ENCODE assay signal across 18 cellular contexts in genomic region chr3:8532251-8532831, GRCh38. TPM values are rescaled to one million over a fixed set of nuclear protein-coding genes. Genes with fewer than 3 reads are reported as not detected.
DNase-seq lines count a peak whose midpoint lies in the region; ATAC-seq, FAIRE-seq and TF ChIP-seq lines count a peak whose summit lies in the region.
"Had no signal": no experiment of that assay in that cellular context is flagged by ENCODE, and none has a peak within 500 bp of the region (broad histone marks: within the 10 kb centered on the region; RNA-seq: fewer than 3 reads in every experiment).

No MANE protein-coding gene starts in this region.

- DNase-seq in A172 (ENCODE audit: low spot score) (peak; percentile 82), M059J (ENCODE audit: low read depth) (peak; percentile 43), fibroblast of the aortic adventitia (ENCODE audit: low read depth) (peak; percentile 64), omental fat pad (ENCODE audit: low spot score) (no peak), GM12891 (ENCODE audit: insufficient read length, low spot score) (no peak)
- no peak for DNase-seq in activated CD8-positive, alpha-beta T cell treated with anti-CD3 and anti-CD28 coated beads, Interleukin-2, amount 10 ng/mL, durations not matched to agents 7 days and 5 days
- DNase-seq in activated T-cell treated with anti-CD3 and anti-CD28 coated beads, Interleukin-2, amount 50 U/mL, for 72 hours = no peak
- DNase-seq: ACHN; activated CD4-positive, CD25-positive, alpha-beta regulatory T cell; activated T-cell treated with anti-CD3 and anti-CD28 coated beads, Interleukin-2, amount 50 U/mL, for 4 hours; body of pancreas; DMS79; immature natural killer cell; NCI-H1048; NCI-H526 treated with DMSO at 0.1 percent for 48 hours; stimulated activated CD4-positive, alpha-beta T cell treated with anti-CD3 and anti-CD28 coated beads, Interleukin-4, amount 100 ng/mL, for 4 hours had no signal

- H3K9me3 Mint-ChIP-seq in activated CD8-positive, alpha-beta T cell treated with anti-CD3 and anti-CD28 coated beads, Interleukin-2, amount 10 ng/mL, durations not matched to agents 7 days and 5 days (ENCODE audit: insufficient read depth) = no peaks in the 10 kb centered on the region
- no peaks in the 10 kb centered on the region for H3K9me3 Mint-ChIP-seq in activated T-cell treated with anti-CD3 and anti-CD28 coated beads, Interleukin-2, amount 50 U/mL, for 72 hours
- H3K9me3 Mint-ChIP-seq: activated T-cell treated with anti-CD3 and anti-CD28 coated beads, Interleukin-2, amount 50 U/mL, for 4 hours; immature natural killer cell had no signal

- no peak overlapping the region for H3K4me3 Mint-ChIP-seq in activated CD8-positive, alpha-beta T cell treated with anti-CD3 and anti-CD28 coated beads, Interleukin-2, amount 10 ng/mL, durations not matched to agents 7 days and 5 days
- no peak overlapping the region for H3K4me3 Mint-ChIP-seq in activated T-cell treated with anti-CD3 and anti-CD28 coated beads, Interleukin-2, amount 50 U/mL, for 72 hours
- H3K4me3 Mint-ChIP-seq: activated T-cell treated with anti-CD3 and anti-CD28 coated beads, Interleukin-2, amount 50 U/mL, for 4 hours; immature natural killer cell had no signal

- POLR2A ChIA-PET in activated CD8-positive, alpha-beta T cell treated with anti-CD3 and anti-CD28 coated beads, Interleukin-2, amount 10 ng/mL, durations not matched to agents 7 days and 5 days (lab: Charles Lee) = no interaction called here

- peaks cover 2% of the 10 kb centered on the region for H3K27me3 Mint-ChIP-seq in activated CD8-positive, alpha-beta T cell treated with anti-CD3 and anti-CD28 coated beads, Interleukin-2, amount 10 ng/mL, durations not matched to agents 7 days and 5 days (ENCODE audit: low read depth)
- no peaks in the 10 kb centered on the region for H3K27me3 Mint-ChIP-seq in activated T-cell treated with anti-CD3 and anti-CD28 coated beads, Interleukin-2, amount 50 U/mL, for 72 hours (ENCODE audit: low read depth)

- no peak for TF ChIP-seq CTCF in fibroblast of the aortic adventitia (IDR thresholded peaks at IDR 0.05; ENCODE audit: insufficient read depth, low read length)
- TF ChIP-seq CTCF in omental fat pad (IDR thresholded peaks at IDR 0.05) = no peak

- ATAC-seq in omental fat pad (ENCODE audit: low FRiP score) (peak; percentile 64), GM21576 (IDR thresholded peaks at IDR 0.05; ENCODE audit: unreplicated experiment) (no peak)
- no peak for ATAC-seq in activated CD8-positive, alpha-beta T cell treated with anti-CD3 and anti-CD28 coated beads, Interleukin-2, amount 10 ng/mL, durations not matched to agents 7 days and 5 days
- no peak for ATAC-seq in activated T-cell treated with anti-CD3 and anti-CD28 coated beads, Interleukin-2, amount 50 U/mL, for 72 hours (replicated peaks in 1 of 2)
- ATAC-seq: activated T-cell treated with anti-CD3 and anti-CD28 coated beads, Interleukin-2, amount 50 U/mL, for 4 hours; body of pancreas had no signal

- CTCF ChIA-PET in activated CD8-positive, alpha-beta T cell treated with anti-CD3 and anti-CD28 coated beads, Interleukin-2, amount 10 ng/mL, durations not matched to agents 7 days and 5 days (lab: Charles Lee) = no interaction called here

- H3K4me1 Mint-ChIP-seq in activated CD8-positive, alpha-beta T cell treated with anti-CD3 and anti-CD28 coated beads, Interleukin-2, amount 10 ng/mL, durations not matched to agents 7 days and 5 days (ENCODE audit: low read depth) = no peaks in the 10 kb centered on the region
- H3K4me1 Mint-ChIP-seq in activated T-cell treated with anti-CD3 and anti-CD28 coated beads, Interleukin-2, amount 50 U/mL, for 72 hours (ENCODE audit: low read depth) = no peaks in the 10 kb centered on the region
- H3K4me1 Mint-ChIP-seq: immature natural killer cell had no signal

- H3K27ac Mint-ChIP-seq in activated CD8-positive, alpha-beta T cell treated with anti-CD3 and anti-CD28 coated beads, Interleukin-2, amount 10 ng/mL, durations not matched to agents 7 days and 5 days = no peak overlapping the region
- H3K27ac Mint-ChIP-seq in activated T-cell treated with anti-CD3 and anti-CD28 coated beads, Interleukin-2, amount 50 U/mL, for 72 hours = no peak overlapping the region
- H3K27ac Mint-ChIP-seq: immature natural killer cell had no signal

- H3K36me3 Mint-ChIP-seq in activated CD8-positive, alpha-beta T cell treated with anti-CD3 and anti-CD28 coated beads, Interleukin-2, amount 10 ng/mL, durations not matched to agents 7 days and 5 days (ENCODE audit: low read depth) = no peaks in the 10 kb centered on the region
- H3K36me3 Mint-ChIP-seq in activated T-cell treated with anti-CD3 and anti-CD28 coated beads, Interleukin-2, amount 50 U/mL, for 72 hours (ENCODE audit: insufficient read depth in 2 of 2) = no peaks in the 10 kb centered on the region
- H3K36me3 Mint-ChIP-seq: immature natural killer cell had no signal

- TF ChIP-seq POLR2A in GM12891 (IDR thresholded peaks at IDR 0.05; ENCODE audit: low read depth, low read length) = no peak

- no peak overlapping the region for H3K4me3 ChIP-seq in fibroblast of the aortic adventitia (ENCODE audit: low read depth, low read length)
- H3K4me3 ChIP-seq: body of pancreas, SJSA1 had no signal

- no peak for FAIRE-seq in GM12891 (lab: Jason Lieb, UNC)

TF ChIP-seq in GM12891, 5 proteins besides CTCF, POLR2A, EP300 and RAD21:
- TF ChIP-seq POLR2AphosphoS5 (IDR thresholded peaks at IDR 0.05; ENCODE audit: low read depth, low read length) (no peak), SPI1 (IDR thresholded peaks at IDR 0.05; ENCODE audit: low read depth, low read length) (no peak), PAX5 (IDR thresholded peaks at IDR 0.05; ENCODE audit: insufficient read depth, low read length, severe bottlenecking) (no peak), TAF1 (IDR thresholded peaks at IDR 0.05; ENCODE audit: low read depth, low read length) (no peak), POU2F2 (IDR thresholded peaks at IDR 0.05; ENCODE audit: low read depth, low read length) (no peak)

RNA-seq across cellular contexts. Expression of gene LMCD1, which starts 30.7 kb away (rescaled TPM):
- 3.9 and 8.4 TPM in 2 replicates for total RNA-seq in A172 (2014; rRNA removed; shearing (Covaris generic))
- total RNA-seq in M059J (2014; rRNA removed; shearing (Covaris generic)) = 10.0 and 18.1 TPM in 2 replicates
- 22.4 and 30.3 TPM in 2 replicates for total RNA-seq in fibroblast of the aortic adventitia (ENCODE audit: low replicate concordance)
- 1,000 to 10,000 TPM in 1 of 4 donors, 100 to 1,000 TPM in 3; 135 to 1,380 (median 270) TPM for total RNA-seq in omental fat pad
- 13.1 TPM for polyA plus RNA-seq in GM12891 (2012; ENCODE audit: low read depth, missing spikeins)
- 1 to 10 TPM in 1 of 2 experiments, under 1 TPM in 1; 0.53 to 1.2 TPM for total RNA-seq in activated CD8-positive, alpha-beta T cell treated with anti-CD3 and anti-CD28 coated beads, Interleukin-2, amount 10 ng/mL, durations not matched to agents 7 days and 5 days
- total RNA-seq in activated T-cell treated with anti-CD3 and anti-CD28 coated beads, Interleukin-2, amount 50 U/mL, for 72 hours = 1 to 10 TPM; 2.2 to 2.9 TPM

Comparison
In these comparisons a context has a peak if more than half of its experiments do, and no peak if none do; other contexts are left out.
1. DNase-seq: peak in A172 (single experiment), M059J (single experiment) and fibroblast of the aortic adventitia (single experiment); none in omental fat pad (single experiment), GM12891 (single experiment), activated CD8-positive, alpha-beta T cell treated with anti-CD3 and anti-CD28 coated beads, Interleukin-2, amount 10 ng/mL, durations not matched to agents 7 days and 5 days (single experiment) and activated T-cell treated with anti-CD3 and anti-CD28 coated beads, Interleukin-2, amount 50 U/mL, for 72 hours (0 of 2).